In genomic region chr3:49667701-49668413, GRCh38 we compare ENCODE assay signal across 2 cellular contexts.
TF ChIP-seq lines count a peak whose summit lies in the region.

No MANE protein-coding gene starts in this region.

TF ChIP-seq in A549, 52 proteins besides CTCF, POLR2A, EP300 and RAD21:
- no peak for TF ChIP-seq GATA3 (IDR thresholded peaks at IDR 0.05; ENCODE audit: borderline replicate concordance)
- no peak for TF ChIP-seq BHLHE40 (IDR thresholded peaks at IDR 0.05; ENCODE audit: low read depth, low read length)
- no peak for TF ChIP-seq E2F6 (IDR thresholded peaks at IDR 0.05; ENCODE audit: borderline replicate concordance, low read depth)
- TF ChIP-seq JUN (IDR thresholded peaks at IDR 0.05) = no peak
- no peak for TF ChIP-seq CHD4 (IDR thresholded peaks at IDR 0.05; ENCODE audit: borderline replicate concordance)
- no peak for TF ChIP-seq JUNB (IDR thresholded peaks at IDR 0.05)
- no peak for TF ChIP-seq FOSL2 (IDR thresholded peaks at IDR 0.05)
- no peak for TF ChIP-seq FOSL2 (CRISPR knock-in tag; IDR thresholded peaks at IDR 0.05)
- no peak for TF ChIP-seq PBX3 (IDR thresholded peaks at IDR 0.05)
- no peak for TF ChIP-seq HEYL (CRISPR knock-in tag; IDR thresholded peaks at IDR 0.05)
- no peak for TF ChIP-seq MAX (IDR thresholded peaks at IDR 0.05)
- no peak for TF ChIP-seq POLR2AphosphoS2 (conservative IDR thresholded peaks at IDR 0.05; ENCODE audit: low read length)
- no peak for TF ChIP-seq HOXB5 (CRISPR knock-in tag; IDR thresholded peaks at IDR 0.05)
- no peak for TF ChIP-seq ZNF302 (CRISPR knock-in tag; IDR thresholded peaks at IDR 0.05)
- no peak for TF ChIP-seq CHD2 (IDR thresholded peaks at IDR 0.05; ENCODE audit: low read length, partially characterized antibody)
- TF ChIP-seq ATOH8 (CRISPR knock-in tag; IDR thresholded peaks at IDR 0.05; ENCODE audit: low read depth) = no peak
- no peak for TF ChIP-seq NFE2L2 (conservative IDR thresholded peaks at IDR 0.05; ENCODE audit: low read length)
- TF ChIP-seq CBX8 (IDR thresholded peaks at IDR 0.05) = no peak
- TF ChIP-seq ZC3H11A (IDR thresholded peaks at IDR 0.05) = no peak
- no peak for TF ChIP-seq HOXA7 (CRISPR knock-in tag; IDR thresholded peaks at IDR 0.05)
- TF ChIP-seq NR3C1 (IDR thresholded peaks at IDR 0.05) = no peak

TF ChIP-seq in HepG2, 621 proteins besides CTCF, POLR2A, EP300 and RAD21 (continues in another document):
- TF ChIP-seq ZNF704 (CRISPR knock-in tag; IDR thresholded peaks at IDR 0.05; ENCODE audit: borderline replicate concordance) (no peak), ZNF878 (CRISPR knock-in tag; IDR thresholded peaks at IDR 0.05) (no peak), FOXP4 (CRISPR knock-in tag; IDR thresholded peaks at IDR 0.05) (no peak), ZBTB2 (CRISPR knock-in tag; IDR thresholded peaks at IDR 0.05; ENCODE audit: low read depth) (no peak), MXI1 (IDR thresholded peaks at IDR 0.05; ENCODE audit: borderline replicate concordance, low read depth, low read length) (no peak), ZNF563 (CRISPR knock-in tag; IDR thresholded peaks at IDR 0.05) (0 out of 2 replicates have a peak, but pooled peaks have one; percentile 70), HNRNPL (IDR thresholded peaks at IDR 0.05; ENCODE audit: low read depth, low read length) (0 out of 2 replicates have a peak, but pooled peaks have one; percentile 36), NCOA5 (CRISPR knock-in tag; IDR thresholded peaks at IDR 0.05) (no peak), ZNF616 (CRISPR knock-in tag; IDR thresholded peaks at IDR 0.05; ENCODE audit: low read depth) (no peak), HOXA3 (CRISPR knock-in tag; IDR thresholded peaks at IDR 0.05) (no peak), ATF4 (CRISPR knock-in tag; IDR thresholded peaks at IDR 0.05) (no peak), ZFP62 (CRISPR knock-in tag; IDR thresholded peaks at IDR 0.05) (no peak), THAP8 (CRISPR knock-in tag; IDR thresholded peaks at IDR 0.05; ENCODE audit: borderline replicate concordance) (no peak), MXD1 (CRISPR knock-in tag; IDR thresholded peaks at IDR 0.05) (0 out of 2 replicates have a peak, but pooled peaks have one; percentile 51), ESRRA (CRISPR knock-in tag; IDR thresholded peaks at IDR 0.05; ENCODE audit: low read depth) (no peak), ZNF441 (CRISPR knock-in tag; IDR thresholded peaks at IDR 0.05; ENCODE audit: borderline replicate concordance) (no peak), CENPBD1 (CRISPR knock-in tag; IDR thresholded peaks at IDR 0.05; ENCODE audit: borderline replicate concordance, low read depth) (no peak), ZNF326 (CRISPR knock-in tag; IDR thresholded peaks at IDR 0.05; ENCODE audit: borderline replicate concordance) (no peak), JARID2 (CRISPR knock-in tag; IDR thresholded peaks at IDR 0.05; ENCODE audit: insufficient replicate concordance) (no peak), ZNF138 (CRISPR knock-in tag; IDR thresholded peaks at IDR 0.05; ENCODE audit: low read depth) (no peak), ZNF367 (CRISPR knock-in tag; IDR thresholded peaks at IDR 0.05; ENCODE audit: borderline replicate concordance) (no peak), TRAFD1 (CRISPR knock-in tag; IDR thresholded peaks at IDR 0.05; ENCODE audit: borderline replicate concordance) (no peak), ZNF232 (CRISPR knock-in tag; IDR thresholded peaks at IDR 0.05; ENCODE audit: borderline replicate concordance) (peak; percentile 7; the same call in 1 of the 2 replicates), XRCC5 (optimal IDR thresholded peaks at IDR 0.05; ENCODE audit: low read length) (no peak), NCOR1 (IDR thresholded peaks at IDR 0.05; ENCODE audit: borderline replicate concordance, low read length) (no peak), TFDP2 (CRISPR knock-in tag; IDR thresholded peaks at IDR 0.05) (no peak), HMGA1 (CRISPR knock-in tag; conservative IDR thresholded peaks at IDR 0.05) (no peak), RNF2 (conservative IDR thresholded peaks at IDR 0.05; ENCODE audit: low read depth) (no peak), GFI1 (CRISPR knock-in tag; IDR thresholded peaks at IDR 0.05; ENCODE audit: borderline replicate concordance) (no peak), ZNF713 (CRISPR knock-in tag; IDR thresholded peaks at IDR 0.05) (no peak), FOXA3 (CRISPR knock-in tag; IDR thresholded peaks at IDR 0.05) (no peak), ZNF577 (CRISPR knock-in tag; IDR thresholded peaks at IDR 0.05; ENCODE audit: borderline replicate concordance, low read depth) (no peak), SP4 (CRISPR knock-in tag; IDR thresholded peaks at IDR 0.05) (no peak), ZBTB20 (CRISPR knock-in tag; IDR thresholded peaks at IDR 0.05; ENCODE audit: borderline replicate concordance, low read depth) (no peak), HDAC1 (CRISPR knock-in tag; IDR thresholded peaks at IDR 0.05) (no peak), ZNF674 (CRISPR knock-in tag; IDR thresholded peaks at IDR 0.05; ENCODE audit: low read depth) (no peak), FLYWCH1 (CRISPR knock-in tag; IDR thresholded peaks at IDR 0.05) (no peak), NFIC (IDR thresholded peaks at IDR 0.05; ENCODE audit: low read length) (no peak), ZNF350 (CRISPR knock-in tag; IDR thresholded peaks at IDR 0.05; ENCODE audit: borderline replicate concordance, low read depth) (no peak), ZNF512B (CRISPR knock-in tag; IDR thresholded peaks at IDR 0.05; ENCODE audit: borderline replicate concordance) (no peak), ZSCAN21 (CRISPR knock-in tag; IDR thresholded peaks at IDR 0.05; ENCODE audit: borderline replicate concordance) (no peak), TCF7 (IDR thresholded peaks at IDR 0.05; ENCODE audit: low read depth) (no peak), GLI4 (CRISPR knock-in tag; IDR thresholded peaks at IDR 0.05; ENCODE audit: borderline replicate concordance) (no peak), MXD4 (CRISPR knock-in tag; IDR thresholded peaks at IDR 0.05) (peak; percentile 1; the same call in 1 of the 2 replicates), CC2D1A (CRISPR knock-in tag; IDR thresholded peaks at IDR 0.05) (no peak), KDM4B (CRISPR knock-in tag; IDR thresholded peaks at IDR 0.05) (no peak), PATZ1 (CRISPR knock-in tag; IDR thresholded peaks at IDR 0.05) (no peak), ZIK1 (CRISPR knock-in tag; IDR thresholded peaks at IDR 0.05; ENCODE audit: borderline replicate concordance, low read depth) (no peak)
